ENCODE assay signal across 1 cellular context in the genomic region with DNA sequence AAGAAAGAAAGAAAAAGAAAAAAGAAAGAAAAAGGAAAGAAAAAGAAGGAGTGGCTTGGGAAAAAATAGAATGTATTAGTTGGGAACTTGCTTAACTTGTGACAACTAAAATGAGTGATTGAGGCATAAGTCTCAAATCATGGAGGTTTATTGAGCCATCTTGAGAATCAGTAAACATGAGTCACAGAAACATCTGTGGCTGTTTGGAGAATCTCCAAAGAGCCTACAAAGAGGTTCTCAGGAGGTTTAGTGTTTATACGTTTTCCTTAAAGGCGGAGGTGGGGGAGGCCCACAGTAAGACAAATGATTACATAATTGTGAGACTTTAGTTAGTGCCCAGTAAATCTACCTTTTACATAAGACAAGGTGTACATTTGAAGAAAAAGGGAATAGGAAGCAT.
TF ChIP-seq lines count a peak whose summit lies in the region.

No MANE protein-coding gene starts in this region.

TF ChIP-seq in WTC11, 78 proteins besides CTCF, POLR2A, EP300 and RAD21 (continued from another document):
- TF ChIP-seq, protein P1, sequence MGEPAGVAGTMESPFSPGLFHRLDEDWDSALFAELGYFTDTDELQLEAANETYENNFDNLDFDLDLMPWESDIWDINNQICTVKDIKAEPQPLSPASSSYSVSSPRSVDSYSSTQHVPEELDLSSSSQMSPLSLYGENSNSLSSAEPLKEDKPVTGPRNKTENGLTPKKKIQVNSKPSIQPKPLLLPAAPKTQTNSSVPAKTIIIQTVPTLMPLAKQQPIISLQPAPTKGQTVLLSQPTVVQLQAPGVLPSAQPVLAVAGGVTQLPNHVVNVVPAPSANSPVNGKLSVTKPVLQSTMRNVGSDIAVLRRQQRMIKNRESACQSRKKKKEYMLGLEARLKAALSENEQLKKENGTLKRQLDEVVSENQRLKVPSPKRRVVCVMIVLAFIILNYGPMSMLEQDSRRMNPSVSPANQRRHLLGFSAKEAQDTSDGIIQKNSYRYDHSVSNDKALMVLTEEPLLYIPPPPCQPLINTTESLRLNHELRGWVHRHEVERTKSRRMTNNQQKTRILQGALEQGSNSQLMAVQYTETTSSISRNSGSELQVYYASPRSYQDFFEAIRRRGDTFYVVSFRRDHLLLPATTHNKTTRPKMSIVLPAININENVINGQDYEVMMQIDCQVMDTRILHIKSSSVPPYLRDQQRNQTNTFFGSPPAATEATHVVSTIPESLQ (CRISPR knock-in tag; IDR thresholded peaks at IDR 0.05), result no peak
- TF ChIP-seq, protein P2, sequence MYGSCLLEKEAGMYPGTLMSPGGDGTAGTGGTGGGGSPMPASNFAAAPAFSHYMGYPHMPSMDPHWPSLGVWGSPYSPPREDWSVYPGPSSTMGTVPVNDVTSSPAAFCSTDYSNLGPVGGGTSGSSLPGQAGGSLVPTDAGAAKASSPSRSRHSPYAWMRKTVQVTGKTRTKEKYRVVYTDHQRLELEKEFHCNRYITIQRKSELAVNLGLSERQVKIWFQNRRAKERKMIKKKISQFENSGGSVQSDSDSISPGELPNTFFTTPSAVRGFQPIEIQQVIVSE (CRISPR knock-in tag; IDR thresholded peaks at IDR 0.05; ENCODE audit: borderline replicate concordance), result no peak
- TF ChIP-seq, protein P3, sequence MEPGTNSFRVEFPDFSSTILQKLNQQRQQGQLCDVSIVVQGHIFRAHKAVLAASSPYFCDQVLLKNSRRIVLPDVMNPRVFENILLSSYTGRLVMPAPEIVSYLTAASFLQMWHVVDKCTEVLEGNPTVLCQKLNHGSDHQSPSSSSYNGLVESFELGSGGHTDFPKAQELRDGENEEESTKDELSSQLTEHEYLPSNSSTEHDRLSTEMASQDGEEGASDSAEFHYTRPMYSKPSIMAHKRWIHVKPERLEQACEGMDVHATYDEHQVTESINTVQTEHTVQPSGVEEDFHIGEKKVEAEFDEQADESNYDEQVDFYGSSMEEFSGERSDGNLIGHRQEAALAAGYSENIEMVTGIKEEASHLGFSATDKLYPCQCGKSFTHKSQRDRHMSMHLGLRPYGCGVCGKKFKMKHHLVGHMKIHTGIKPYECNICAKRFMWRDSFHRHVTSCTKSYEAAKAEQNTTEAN (CRISPR knock-in tag; IDR thresholded peaks at IDR 0.05), result no peak
- TF ChIP-seq ZNF423 (CRISPR knock-in tag; IDR thresholded peaks at IDR 0.05), result no peak
- no peak for TF ChIP-seq CBFB (CRISPR knock-in tag; IDR thresholded peaks at IDR 0.05; ENCODE audit: low read depth)
- no peak for TF ChIP-seq NR1H2 (CRISPR knock-in tag; IDR thresholded peaks at IDR 0.05)
- TF ChIP-seq ESRRA (CRISPR knock-in tag; IDR thresholded peaks at IDR 0.05; ENCODE audit: borderline replicate concordance), result no peak
- no peak for TF ChIP-seq CREM (CRISPR knock-in tag; IDR thresholded peaks at IDR 0.05)
- no peak for TF ChIP-seq EMX1 (CRISPR knock-in tag; IDR thresholded peaks at IDR 0.05)
